ENCODE assay signal across 8 cellular contexts in genomic region chr6:98947411-98948292, GRCh38. TPM values are rescaled to one million over a fixed set of nuclear protein-coding genes. Genes with fewer than 3 reads are reported as not detected.
A peak's percentile ranks its signal among the peaks of the same experiment; 100 is the strongest.
DNase-seq lines count a peak whose midpoint lies in the region; ATAC-seq, FAIRE-seq and TF ChIP-seq lines count a peak whose summit lies in the region.

Gene FBXL4 (minus strand): TSS chr6:98947946. CDS start chr6:98926988, 20,958 bp downstream.

- H2BK15ac ChIP-seq in H1 (ENCODE audit: low read length): no peak within 1 kb of the TSS
- H2BK15ac ChIP-seq in mesenchymal stem cell (ENCODE audit: low read depth, poor library complexity, severe bottlenecking): no peak within 1 kb of the TSS

- peak within 1 kb of the TSS; percentile 64 for H3K4me3 ChIP-seq in CD8-positive, alpha-beta T cell (ENCODE audit: low read depth, low read length)
- H3K4me3 ChIP-seq in H1 (ENCODE audit: extremely low read depth in 1 of 4, insufficient read depth in 2 of 4, low read depth in 3 of 4, low read length in 4 of 4) (peak within 1 kb of the TSS; percentile 72 to 87 (median 82)), mesenchymal stem cell (ENCODE audit: insufficient read depth in 1 of 2, low read depth in 1 of 2, low read length in 2 of 2) (peak within 1 kb of the TSS; percentile 74 to 94)

- peaks cover 3% of the 10 kb centered on the region for H3K9me3 Mint-ChIP-seq in CD8-positive, alpha-beta T cell

- TF ChIP-seq CTCF in CD8-positive, alpha-beta T cell (IDR thresholded peaks at IDR 0.05): no peak
- TF ChIP-seq CTCF in H1 (IDR thresholded peaks at IDR 0.05; ENCODE audit: control extremely low read depth in 1 of 3, insufficient read depth in 1 of 3, low read depth in 1 of 3, low read length in 3 of 3): no peak

- peak; percentile 82 for ATAC-seq in CD8-positive, alpha-beta T cell
- ATAC-seq in GM19397 (IDR thresholded peaks at IDR 0.05; ENCODE audit: unreplicated experiment) (peak; percentile 85), HG03558 (IDR thresholded peaks at IDR 0.05; ENCODE audit: extremely low read depth, unreplicated experiment) (peak; percentile 46)

- peaks cover 0 to 42% of the 10 kb centered on the region in 2 experiments; a peak in 3 of 4 replicates for H3K79me2 ChIP-seq in H1 (ENCODE audit: control insufficient read depth in 1 of 2, insufficient read depth in 2 of 2, low read length in 2 of 2)

- H2BK5ac ChIP-seq in H1 (ENCODE audit: low read depth, low read length) (peak within 1 kb of the TSS; percentile 57; the same call in 1 of the 2 replicates), mesenchymal stem cell (ENCODE audit: low read depth, low read length, poor library complexity, severe bottlenecking) (peak within 1 kb of the TSS; percentile 39)

- H2AFZ ChIP-seq in H1 (ENCODE audit: low read length) (peak within 1 kb of the TSS; percentile 93), mesenchymal stem cell (ENCODE audit: low read depth, low read length) (peak within 1 kb of the TSS; percentile 83)

- H3K4ac ChIP-seq in H1 (replicated peaks; ENCODE audit: insufficient read length, low read depth, low read length) (no peak within 1 kb of the TSS), mesenchymal stem cell (ENCODE audit: low read depth in 1 of 2, low read length in 2 of 2) (peak within 1 kb of the TSS; percentile 75 to 87)

- H3K27me3 Mint-ChIP-seq in CD8-positive, alpha-beta T cell (ENCODE audit: low read depth): no peaks in the 10 kb centered on the region

- H3K4me1 Mint-ChIP-seq in CD8-positive, alpha-beta T cell (ENCODE audit: low read depth): peaks cover 33% of the 10 kb centered on the region

- H4K5ac ChIP-seq in H1 (ENCODE audit: insufficient read length, low read depth, low read length): peak within 1 kb of the TSS; percentile 80

- peak within 1 kb of the TSS; percentile 46 for H3K27ac ChIP-seq in CD8-positive, alpha-beta T cell (ENCODE audit: low read depth, low read length)
- H3K27ac ChIP-seq in H1 (ENCODE audit: low read depth, low read length): peak within 1 kb of the TSS; percentile 55
- H3K27ac ChIP-seq in mesenchymal stem cell (ENCODE audit: low read length, poor library complexity, severe bottlenecking): no peak within 1 kb of the TSS

- no peak for TF ChIP-seq EP300 in H1 (IDR thresholded peaks at IDR 0.05; ENCODE audit: borderline replicate concordance in 1 of 2, low read depth in 2 of 2, low read length in 2 of 2)

- no peaks in the 10 kb centered on the region; the same call in 1 of the 2 replicates for H3K79me1 ChIP-seq in H1 (ENCODE audit: low read depth, low read length)
- peaks cover 3% of the 10 kb centered on the region for H3K79me1 ChIP-seq in mesenchymal stem cell (replicated peaks; ENCODE audit: low read length, poor library complexity, severe bottlenecking)

- H3K18ac ChIP-seq in H1 (ENCODE audit: extremely low read depth, low read length) (0 out of 2 replicates have a peak within 1 kb of the TSS, but pooled peaks have one; percentile 66), mesenchymal stem cell (ENCODE audit: low read depth in 1 of 2, low read length in 2 of 2) (peak within 1 kb of the TSS; percentile 84 to 94)

- peaks cover 11% of the 10 kb centered on the region for H3K4me1 ChIP-seq in CD8-positive, alpha-beta T cell (ENCODE audit: insufficient read depth, low read length)
- H3K4me1 ChIP-seq in H1 (replicated peaks in 1 of 4; ENCODE audit: control insufficient read depth in 3 of 4, insufficient read depth in 4 of 4, low read length in 3 of 4): peaks cover 0 to 5% (median 0%) of the 10 kb centered on the region in 4 experiments; a peak in 2 of 7 replicates
- H3K4me1 ChIP-seq in mesenchymal stem cell (ENCODE audit: control insufficient read depth, insufficient read depth, low read depth, low read length): no peaks in the 10 kb centered on the region

- WGBS in H1 (ENCODE audit: extremely low coverage in 1 of 2, insufficient coverage in 1 of 2, insufficient read length in 1 of 2, insufficient replicate concordance in 2 of 2, low coverage in 1 of 2, low lambda C conversion rate in 2 of 2, missing lambda C conversion rate in 1 of 2), 2 experiments: 3% methylated on average over 28 of the region's 93 CpGs; no CpG with 5 or more reads in 1 of the 2 experiments
- 1% methylated on average over 63 of the region's 93 CpGs for WGBS in mesenchymal stem cell

- no peaks in the 10 kb centered on the region for H3K9me3 ChIP-seq in CD8-positive, alpha-beta T cell (ENCODE audit: low read length)
- H3K9me3 ChIP-seq in H1 (ENCODE audit: insufficient read depth in 2 of 2, low read depth in 1 of 2, low read length in 1 of 2): no peaks in the 10 kb centered on the region
- no peaks in the 10 kb centered on the region for H3K9me3 ChIP-seq in mesenchymal stem cell (ENCODE audit: control insufficient read depth, low read length)

- H4K20me1 ChIP-seq in H1 (replicated peaks in 1 of 2; ENCODE audit: control insufficient read depth in 1 of 2, insufficient read depth in 2 of 2, low read length in 2 of 2): no peaks in the 10 kb centered on the region

- H3K23ac ChIP-seq in H1 (ENCODE audit: insufficient read length): no peak within 1 kb of the TSS
- H3K23ac ChIP-seq in mesenchymal stem cell (ENCODE audit: low read length in 2 of 2): peak within 1 kb of the TSS in 1 of 2 experiments; percentile 99

- H3K36me3 Mint-ChIP-seq in CD8-positive, alpha-beta T cell: peaks cover 8% of the 10 kb centered on the region

- no peak for FAIRE-seq in H1 (lab: Jason Lieb, UNC)

- POLR2A ChIA-PET in CD8-positive, alpha-beta T cell (lab: Charles Lee): no interaction called here
- POLR2A ChIA-PET in H1 (lab: Charles Lee; ENCODE audit: partially characterized antibody): no interaction called here

- DNase-seq in CD8-positive, alpha-beta T cell: peak; percentile 53 to 86 (median 72)
- DNase-seq in NOMO-1 treated with dmso at 0.1 percent for 144 hours (lab: John Stamatoyannopoulos, UW; ENCODE audit: unreplicated experiment) (peak; percentile 57), H1 (ENCODE audit: low read depth in 1 of 2, low spot score in 2 of 2) (peak; percentile 78 to 86), mesenchymal stem cell (peak; percentile 80)
- DNase-seq in activated CD8-positive, alpha-beta memory T cell treated with anti-CD3 and anti-CD28 coated beads for 4 hours (ENCODE audit: low read depth in 2 of 2): peak; percentile 49 to 66
- DNase-seq in stimulated activated CD8-positive, alpha-beta memory T cell treated with anti-CD3 and anti-CD28 coated beads, Interleukin-15, amount 100 ng/mL, for 1 hour (ENCODE audit: low read depth): peak; percentile 42

- H2BK12ac ChIP-seq in H1 (ENCODE audit: low read depth, low read length): no peak within 1 kb of the TSS; the same call in none of the 2 replicates
- H2BK12ac ChIP-seq in mesenchymal stem cell (ENCODE audit: low read length in 2 of 2): peak within 1 kb of the TSS in 1 of 2 experiments; percentile 60

- H3K14ac ChIP-seq in H1 (ENCODE audit: insufficient read length) (no peak within 1 kb of the TSS), mesenchymal stem cell (ENCODE audit: low read length in 2 of 2) (peak within 1 kb of the TSS in 1 of 2 experiments; percentile 93)

- intact Hi-C loops in CD8-positive, alpha-beta T cell (cut with DNase I, micrococcal nuclease): loop anchor here (1.0 to 10.0 kb wide), 5 partner anchors 113 to 1665 kb away; partner anchors contain the start of genes COQ3 (in 1 of the 2), MMS22L (in 1 of the 2), PNISR (in 1 of the 2) and POU3F2 (in 1 of the 2)

- TF ChIP-seq POLR2A in H1 (IDR thresholded peaks at IDR 0.05; ENCODE audit: control extremely low read depth in 1 of 2, low read depth in 2 of 2, low read length in 2 of 2): peak; percentile 22 to 52; a peak in 1 of 3 replicates

- H3K9ac ChIP-seq in H1 (replicated peaks in 1 of 4; ENCODE audit: extremely low read depth in 1 of 4, low read depth in 3 of 4, low read length in 3 of 4) (peak within 1 kb of the TSS; percentile 79 to 85 (median 80)), mesenchymal stem cell (ENCODE audit: low read length) (peak within 1 kb of the TSS; percentile 94)

- H3K4me2 ChIP-seq in H1 (ENCODE audit: insufficient read depth in 1 of 2, low read depth in 2 of 2, low read length in 2 of 2): peak within 1 kb of the TSS; percentile 83 to 88
- H3K4me2 ChIP-seq in mesenchymal stem cell (ENCODE audit: low read length, poor library complexity, severe bottlenecking): peak within 1 kb of the TSS; percentile 74

- H3K36me3 ChIP-seq in CD8-positive, alpha-beta T cell (ENCODE audit: insufficient read depth, low read length): no peaks in the 10 kb centered on the region
- H3K36me3 ChIP-seq in H1 (ENCODE audit: control insufficient read depth in 2 of 4, insufficient read depth in 4 of 4, low read length in 3 of 4): no peaks in the 10 kb centered on the region
- no peaks in the 10 kb centered on the region for H3K36me3 ChIP-seq in mesenchymal stem cell (ENCODE audit: control insufficient read depth in 1 of 2, insufficient read depth in 2 of 2, low read depth in 1 of 2, low read length in 2 of 2)

- no peaks in the 10 kb centered on the region for H3K27me3 ChIP-seq in CD8-positive, alpha-beta T cell (ENCODE audit: insufficient read depth, low read length)
- no peaks in the 10 kb centered on the region for H3K27me3 ChIP-seq in H1 (replicated peaks in 1 of 4; ENCODE audit: control insufficient read depth in 3 of 4, extremely low read depth in 1 of 4, insufficient read depth in 3 of 4, low read length in 3 of 4)
- no peaks in the 10 kb centered on the region for H3K27me3 ChIP-seq in mesenchymal stem cell (ENCODE audit: control insufficient read depth in 1 of 2, insufficient read depth in 1 of 2, low read length in 2 of 2)

- peak within 1 kb of the TSS; percentile 94 for H3K4me3 Mint-ChIP-seq in CD8-positive, alpha-beta T cell

- H3K23me2 ChIP-seq in H1 (ENCODE audit: low read depth, low read length): peaks cover 8% of the 10 kb centered on the region

- no peak within 1 kb of the TSS for H2BK120ac ChIP-seq in H1 (replicated peaks; ENCODE audit: low read depth, low read length)
- H2BK120ac ChIP-seq in mesenchymal stem cell (ENCODE audit: low read depth, low read length): peak within 1 kb of the TSS; percentile 62

- peak within 1 kb of the TSS; percentile 96 for H3K27ac Mint-ChIP-seq in CD8-positive, alpha-beta T cell

- H2BK20ac ChIP-seq in H1 (ENCODE audit: low read length): no peak within 1 kb of the TSS

- H2AK5ac ChIP-seq in H1 (ENCODE audit: low read depth, low read length) (no peak within 1 kb of the TSS), mesenchymal stem cell (ENCODE audit: low read length, severe bottlenecking) (no peak within 1 kb of the TSS)

- H4K8ac ChIP-seq in H1 (ENCODE audit: extremely low read depth, insufficient read depth, low read length) (peak within 1 kb of the TSS; percentile 88), mesenchymal stem cell (ENCODE audit: low read length) (peak within 1 kb of the TSS; percentile 38)

- no peak for TF ChIP-seq RAD21 in H1 (IDR thresholded peaks at IDR 0.05 in 1 of 2, conservative IDR thresholded peaks at IDR 0.05 in 1 of 2; ENCODE audit: low read depth in 2 of 2, low read length in 2 of 2)

- H4K91ac ChIP-seq in H1 (replicated peaks; ENCODE audit: insufficient read length, low read length) (no peak within 1 kb of the TSS), mesenchymal stem cell (ENCODE audit: low read length) (peak within 1 kb of the TSS; percentile 8)

- CTCF ChIA-PET in CD8-positive, alpha-beta T cell (lab: Charles Lee): no interaction called here
- CTCF ChIA-PET in H1 (lab: Charles Lee; ENCODE audit: partially characterized antibody): interaction anchor here (0.9 to 1.6 kb wide), 3 partner anchors 14 to 204 kb away, joined by 3 to 4 read pairs (median 3); no protein-coding TSS in a partner anchor

- peak within 1 kb of the TSS; percentile 4 for H3K56ac ChIP-seq in H1 (replicated peaks; ENCODE audit: insufficient read length, low read depth, low read length)

RNA-seq across cellular contexts. Expression of gene FBXL4, which starts in this region (rescaled TPM):
- total RNA-seq in CD8-positive, alpha-beta T cell: 1 to 10 TPM; 4.1 to 5.1 TPM
- total RNA-seq in H1 (2021; fragmentation: NEBNext Ultra II Directional; extraction: Animal tissue kit (Norgen Biotek cat#: 25700)): 12.3 and 13.8 TPM in 2 replicates
- polyA plus RNA-seq in H1 (2011; rRNA removed): 4.7 and 6.9 TPM in 2 replicates
- polyA plus RNA-seq in H1 (2011; cell fraction: cytosol; rRNA removed): 6.4 TPM
- 4.8 TPM for polyA plus RNA-seq in H1 (2011; cell fraction: nucleus; rRNA removed)
- polyA plus RNA-seq in H1 (2012, experiment 1 of 2): 3.4 to 8.0 TPM (median 5.0 TPM) in 4 replicates
- 0.38 TPM for polyA plus RNA-seq in H1 (2012, experiment 2 of 2)
- 5.5 TPM for polyA plus RNA-seq in H1 (2013, experiment 1 of 2)
- polyA plus RNA-seq in H1 (2013, experiment 2 of 2): 6.8 TPM
- polyA minus RNA-seq in H1 (2011; rRNA and poly(A)+ RNA removed): 28.9 and 35.7 TPM in 2 replicates
- polyA minus RNA-seq in H1 (2011; cell fraction: cytosol; rRNA and poly(A)+ RNA removed): 6.3 TPM
- polyA minus RNA-seq in H1 (2011; cell fraction: nucleus; rRNA and poly(A)+ RNA removed): 21.0 TPM
- 7.5 TPM for polyA plus RNA-seq in mesenchymal stem cell (2013, experiment 1 of 2)
- 8.0 TPM for polyA plus RNA-seq in mesenchymal stem cell (2013, experiment 2 of 2)
